Comparison of ENCODE assay signal across 27 cellular contexts in the genomic region with DNA sequence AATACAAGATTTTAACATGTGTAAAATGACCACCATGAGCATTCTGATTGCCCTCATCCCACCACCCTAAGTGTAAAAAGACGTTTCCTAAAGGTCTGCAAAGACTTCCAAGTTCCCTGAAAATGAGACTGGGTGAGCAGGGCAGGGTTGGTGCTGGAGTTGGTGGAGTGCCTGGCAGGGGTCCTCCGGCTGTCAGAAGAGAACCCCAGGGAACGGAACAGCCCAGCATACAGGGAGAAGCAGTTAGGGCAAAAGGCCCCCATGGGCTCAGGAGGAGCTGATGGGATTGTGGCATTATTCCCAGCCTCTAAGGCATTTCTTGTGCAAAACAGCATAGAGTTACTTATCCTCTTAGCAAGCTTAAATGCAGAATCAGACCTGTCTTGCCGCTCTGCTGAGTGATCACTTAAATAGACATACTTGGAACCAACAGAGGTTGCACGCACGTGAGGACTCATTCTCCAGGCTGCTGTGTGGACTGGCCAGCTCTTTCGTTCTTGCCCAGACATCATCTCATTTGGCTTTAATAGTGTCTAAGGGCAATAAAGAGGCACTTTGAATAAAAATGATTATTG.
"Had no signal": no experiment of that assay in that cellular context is flagged by ENCODE, and none has a peak within 500 bp of the region (broad histone marks: within the 10 kb centered on the region; RNA-seq: fewer than 3 reads in every experiment).

No MANE protein-coding gene starts in this region.

- H3K9me3 ChIP-seq: colonic mucosa, pancreas had no signal

- H3K27me3 ChIP-seq: colonic mucosa, foreskin keratinocyte, left lung, pancreas, stomach, suprapubic skin, tibial nerve had no signal

- FAIRE-seq: astrocyte, pancreas, small intestine, urothelium cell line had no signal

- H3K4me1 Mint-ChIP-seq: activated naive CD8-positive, alpha-beta T cell treated with anti-CD3 and anti-CD28 coated beads for 36 hours; endodermal cell; immature natural killer cell; nephron; stimulated activated effector memory CD8-positive, alpha-beta T cell treated with anti-CD3 and anti-CD28 coated beads, Interleukin-12 subunit alpha, Interleukin-12 subunit beta, amount 100 ng/mL, for 72 hours had no signal

- H3K27me3 Mint-ChIP-seq: activated naive CD8-positive, alpha-beta T cell treated with anti-CD3 and anti-CD28 coated beads for 36 hours; T-helper 17 cell had no signal

- ATAC-seq: activated T-cell treated with anti-CD3 and anti-CD28 coated beads, Interleukin-2, amount 50 U/mL, for 4 hours; foreskin keratinocyte; left lung; sciatic nerve; stimulated activated effector memory CD8-positive, alpha-beta T cell treated with anti-CD3 and anti-CD28 coated beads, Interleukin-12 subunit alpha, Interleukin-12 subunit beta, amount 100 ng/mL, for 72 hours; T-helper 17 cell had no signal

- H3K4me3 Mint-ChIP-seq: activated naive CD8-positive, alpha-beta T cell treated with anti-CD3 and anti-CD28 coated beads for 36 hours; activated T-cell treated with anti-CD3 and anti-CD28 coated beads, Interleukin-2, amount 50 U/mL, for 4 hours; endodermal cell; immature natural killer cell; nephron; stimulated activated effector memory CD8-positive, alpha-beta T cell treated with anti-CD3 and anti-CD28 coated beads, Interleukin-12 subunit alpha, Interleukin-12 subunit beta, amount 100 ng/mL, for 72 hours; T-helper 17 cell had no signal

- H3K9me3 Mint-ChIP-seq: stimulated activated effector memory CD8-positive, alpha-beta T cell treated with anti-CD3 and anti-CD28 coated beads, Interleukin-12 subunit alpha, Interleukin-12 subunit beta, amount 100 ng/mL, for 72 hours had no signal

- H3K36me3 ChIP-seq: colonic mucosa had no signal

- H3K27ac Mint-ChIP-seq: activated naive CD8-positive, alpha-beta T cell treated with anti-CD3 and anti-CD28 coated beads for 36 hours; activated T-helper 2 cell treated with anti-CD3 and anti-CD28 coated beads, Interferon-gamma antibody, Interleukin-2, Interleukin-4, amounts not matched to agents 10 μg/mL and 5 μg/mL and 100 μg/mL, durations not matched to agents 14 hours and 24 hours and 36 hours; endodermal cell; immature natural killer cell; nephron; stimulated activated effector memory CD8-positive, alpha-beta T cell treated with anti-CD3 and anti-CD28 coated beads, Interleukin-12 subunit alpha, Interleukin-12 subunit beta, amount 100 ng/mL, for 72 hours; T-helper 17 cell had no signal

- H3K4me3 ChIP-seq: colonic mucosa, left lung, pancreas, stomach, suprapubic skin, tibial nerve had no signal

- H3K4me1 ChIP-seq: colonic mucosa, foreskin keratinocyte, left lung, pancreas, stomach, tibial nerve had no signal

- DNase-seq: activated CD4-positive, alpha-beta T cell treated with anti-CD3 and anti-CD28 coated beads for 4 hours; activated CD4-positive, alpha-beta T cell treated with anti-CD3 and anti-CD28 coated beads, Interleukin-2, amount 50 U/mL, for 48 hours; activated CD4-positive, CD25-positive, alpha-beta regulatory T cell; activated CD8-positive, alpha-beta memory T cell treated with anti-CD3 and anti-CD28 coated beads, Interleukin-2, amount 50 U/mL, for 48 hours; activated naive CD4-positive, alpha-beta T cell treated with Interleukin-2 at 50 U/mL for 16 hours; activated naive CD8-positive, alpha-beta T cell treated with anti-CD3 and anti-CD28 coated beads for 36 hours; activated T-cell treated with anti-CD3 and anti-CD28 coated beads, Interleukin-2, amount 50 U/mL, for 4 hours; colonic mucosa; endodermal cell; foreskin keratinocyte; immature natural killer cell; kidney glomerular epithelial cell; left lung; mammary epithelial cell; pancreas; small intestine; stimulated activated CD4-positive, alpha-beta T cell treated with anti-CD3 and anti-CD28 coated beads, Interleukin-2, amount 100 ng/mL, for 24 hours; stomach; T-helper 17 cell had no signal

- H3K27ac ChIP-seq: colonic mucosa, foreskin keratinocyte, left lung, pancreas, stomach, tibial nerve had no signal
